12 cellular contexts compared by ENCODE assay signal in the genomic region with DNA sequence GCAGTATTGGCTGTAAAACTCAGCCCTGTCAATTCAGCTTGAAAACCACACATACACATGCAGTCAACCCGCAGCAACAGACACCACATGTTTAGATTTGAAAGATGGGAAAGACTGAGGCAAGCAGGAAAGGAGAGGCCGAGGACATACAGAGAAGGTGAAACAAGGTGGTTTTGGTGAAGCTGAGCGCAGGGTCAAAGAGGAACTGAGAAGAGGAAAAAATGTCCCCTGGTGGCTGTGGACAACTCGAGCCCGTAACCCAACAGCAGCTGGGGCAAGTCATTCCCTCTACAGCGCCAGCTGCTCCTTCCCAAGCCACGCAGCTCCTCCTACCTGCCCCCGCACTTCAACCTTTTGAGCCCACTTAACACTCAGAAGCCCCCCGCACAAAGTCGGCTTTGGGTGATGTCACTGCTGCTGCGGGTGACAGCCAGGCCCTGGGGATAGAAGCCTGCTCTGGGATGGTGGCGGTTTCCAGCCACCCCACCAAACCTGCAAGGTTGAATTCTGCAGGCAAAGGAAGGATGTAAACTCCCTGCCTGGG.
DNase-seq lines count a peak whose midpoint lies in the region; ATAC-seq and TF ChIP-seq lines count a peak whose summit lies in the region.
"Had no signal": no experiment of that assay in that cellular context is flagged by ENCODE, and none has a peak within 500 bp of the region (broad histone marks: within the 10 kb centered on the region; RNA-seq: fewer than 3 reads in every experiment).

No MANE protein-coding gene starts in this region.

- TF ChIP-seq POLR2A in esophagus squamous epithelium (IDR thresholded peaks at IDR 0.05) = no peak

- TF ChIP-seq CTCF in esophagus squamous epithelium (IDR thresholded peaks at IDR 0.05) = no peak

- ATAC-seq in GM18511 (IDR thresholded peaks at IDR 0.05; ENCODE audit: unreplicated experiment) (peak; percentile 78), GM21723 (IDR thresholded peaks at IDR 0.05; ENCODE audit: unreplicated experiment) (peak; percentile 73), HG03565 (IDR thresholded peaks at IDR 0.05; ENCODE audit: unreplicated experiment) (peak; percentile 61)
- ATAC-seq: left ventricle myocardium superior had no signal

- peaks cover 0 to 21% (median 9%) of the 10 kb centered on the region in 3 donors for H3K4me1 ChIP-seq in esophagus squamous epithelium

- intact Hi-C loops in esophagus squamous epithelium (cut with DNase I) = no loop called here

- no peaks in the 10 kb centered on the region for H3K9me3 ChIP-seq in esophagus squamous epithelium
- H3K9me3 ChIP-seq: thoracic aorta had no signal

- peaks cover 0 to 23% (median 0%) of the 10 kb centered on the region in 4 donors for H3K27me3 ChIP-seq in esophagus squamous epithelium

- H3K36me3 ChIP-seq in esophagus squamous epithelium = no peaks in the 10 kb centered on the region
- H3K36me3 ChIP-seq: thoracic aorta had no signal

- DNase-seq in pons (ENCODE audit: low spot score) (peak; percentile 5), esophagus squamous epithelium (lab: John Stamatoyannopoulos, UW) (no peak), NCI-H2081 treated with DMSO at 0.1 percent for 48 hours (lab: John Stamatoyannopoulos, UW) (no peak), HCEC 1CT (no peak), AG08396 (ENCODE audit: low spot score) (no peak)
- DNase-seq: activated naive CD4-positive, alpha-beta T cell treated with anti-CD3 and anti-CD28 coated beads, Interleukin-2, amount 50 U/mL, for 16 hours; left ventricle myocardium superior had no signal

- 71 to 78% methylated on average over 10 to 12 of the region's 12 CpGs for WGBS in esophagus squamous epithelium, 2 donors

- no peak overlapping the region for H3K27ac ChIP-seq in esophagus squamous epithelium
- H3K27ac ChIP-seq: epithelial cell of prostate, thoracic aorta had no signal

- H3K4me3 ChIP-seq in esophagus squamous epithelium = no peak overlapping the region
- H3K4me3 ChIP-seq: thoracic aorta had no signal
